ENCODE assay signal across 22 cellular contexts in the genomic region with DNA sequence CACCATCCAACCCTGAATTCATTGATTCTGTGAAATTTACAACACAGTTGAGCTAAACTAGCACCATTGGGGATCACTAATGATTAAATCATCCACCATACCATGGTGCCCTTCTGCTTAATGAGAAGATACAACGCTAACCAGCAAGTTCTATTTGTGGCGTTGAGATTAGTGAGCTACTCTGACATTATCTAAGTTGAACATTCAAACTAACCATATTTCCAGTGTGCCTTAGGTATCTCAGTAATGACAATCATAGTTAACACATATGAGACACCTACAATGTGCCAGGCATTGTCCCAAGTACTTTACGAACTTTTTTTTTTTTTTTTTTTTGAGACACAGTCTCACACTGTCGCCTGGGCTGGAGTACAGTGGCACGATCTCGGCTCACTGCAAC. TPM values are rescaled to one million over a fixed set of nuclear protein-coding genes. Genes with fewer than 3 reads are reported as not detected.
A peak's percentile ranks its signal among the peaks of the same experiment; 100 is the strongest.
DNase-seq lines count a peak whose midpoint lies in the region; ATAC-seq, FAIRE-seq and TF ChIP-seq lines count a peak whose summit lies in the region.
"Had no signal": no experiment of that assay in that cellular context is flagged by ENCODE, and none has a peak within 500 bp of the region (broad histone marks: within the 10 kb centered on the region; RNA-seq: fewer than 3 reads in every experiment).

No MANE protein-coding gene starts in this region.

- H3K36me3 ChIP-seq in K562 (ENCODE audit: control insufficient read depth, insufficient read depth, low read length) = no peaks in the 10 kb centered on the region
- H3K36me3 ChIP-seq: BLaER1 had no signal

- in situ Hi-C loops in K562 (cut with MboI) = no loop called here

- no peaks in the 10 kb centered on the region for H3K36me3 Mint-ChIP-seq in natural killer cell
- H3K36me3 Mint-ChIP-seq: CD4-positive, CD25-positive, alpha-beta regulatory T cell; CD8-positive, alpha-beta T cell had no signal

- 61% methylated on average over 6 of the region's 6 CpGs for WGBS in K562 (ENCODE audit: insufficient coverage, low coverage, missing lambda C conversion rate)

- H3K4me1 ChIP-seq in K562 (replicated peaks in 1 of 2; ENCODE audit: control insufficient read depth in 2 of 2, insufficient read depth in 2 of 2, low read length in 2 of 2) = peaks cover 3 to 11% of the 10 kb centered on the region in 2 experiments; a peak in 1 of 5 replicates

- H3K9me3 ChIP-seq in K562 (replicated peaks; ENCODE audit: control insufficient read depth, insufficient read depth, low read depth, low read length) = no peaks in the 10 kb centered on the region
- H3K9me3 ChIP-seq: BLaER1, Caco-2 had no signal

- H3K4me3 Mint-ChIP-seq in natural killer cell = no peak overlapping the region
- H3K4me3 Mint-ChIP-seq: B cell; CD4-positive, CD25-positive, alpha-beta regulatory T cell; CD8-positive, alpha-beta T cell had no signal

- DNase-seq in Right ventricle myocardium superior = no peak
- DNase-seq in cardiac septum (ENCODE audit: low spot score) = no peak
- DNase-seq in K562 (ENCODE audit: extremely low read depth in 1 of 4, low spot score in 3 of 4) = no peak
- no peak for DNase-seq in left cardiac atrium
- no peak for DNase-seq in effector CD8-positive, alpha-beta T cell (lab: John Stamatoyannopoulos, UW)
- DNase-seq in natural killer cell = no peak
- DNase-seq in NCI-H146 (lab: John Stamatoyannopoulos, UW) = no peak
- DNase-seq: Caco-2; CD4-positive, CD25-positive, alpha-beta regulatory T cell; CD8-positive, alpha-beta T cell; DMS153; DND-41; GM23248; H7; HCEC 1CT had no signal

- no peak for FAIRE-seq in K562 (lab: Jason Lieb, UNC)
- FAIRE-seq: G401.6, GM12892, GM19239, H1 had no signal

- TF ChIP-seq EP300 in K562 (IDR thresholded peaks at IDR 0.05; ENCODE audit: low read length) = no peak

- H3K27me3 ChIP-seq in K562 (ENCODE audit: control insufficient read depth in 2 of 2, insufficient read depth in 2 of 2, low read length in 2 of 2) = no peaks in the 10 kb centered on the region; a peak in 1 of 5 replicates
- H3K27me3 ChIP-seq: BLaER1 had no signal

- H3K27ac Mint-ChIP-seq in natural killer cell = no peak overlapping the region
- H3K27ac Mint-ChIP-seq: B cell; CD8-positive, alpha-beta T cell had no signal

- ATAC-seq in Right ventricle myocardium superior (ENCODE audit: poor library complexity) (peak; percentile 89), K562 (no peak), left cardiac atrium (peak; percentile 26 to 59), natural killer cell (no peak)
- ATAC-seq: CD8-positive, alpha-beta T cell had no signal

- CTCF ChIA-PET in K562 (lab: Yijun Ruan, JAX; ENCODE audit: low intra/inter-chr PET ratio) = no interaction called here

- no peak for TF ChIP-seq RAD21 in K562 (CRISPR knock-in tag; conservative IDR thresholded peaks at IDR 0.05 in 1 of 2, IDR thresholded peaks at IDR 0.05 in 1 of 2)

- H3K4me3 ChIP-seq in K562 = no peak overlapping the region
- H3K4me3 ChIP-seq: BLaER1, GM23248 had no signal

- peaks cover 6 to 10% of the 10 kb centered on the region in 2 donors for H3K4me1 Mint-ChIP-seq in natural killer cell

- POLR2A ChIA-PET in K562 (lab: Yijun Ruan, JAX) = interaction anchor here (0.7 to 1.4 kb wide), 5 partner anchors 10 to 20 kb away, joined by 3 to 5 read pairs (median 5); a partner anchor contains a TSS

- intact Hi-C loops in Right ventricle myocardium superior (cut with DNase I) (loop anchor here (10.0 kb wide), 1 partner anchor 241 kb away; no protein-coding TSS in a partner anchor), cardiac septum (cut with DNase I) (loop anchor here (5.0 kb wide), 3 partner anchors 88 to 198 kb away; no protein-coding TSS in a partner anchor), K562 (cut with micrococcal nuclease) (no loop called here), left cardiac atrium (cut with DNase I) (no loop called here), natural killer cell (cut with micrococcal nuclease) (no loop called here)

- TF ChIP-seq CTCF in K562 (IDR thresholded peaks at IDR 0.05 in 2 of 3, conservative IDR thresholded peaks at IDR 0.05 in 1 of 3; ENCODE audit: insufficient read depth in 2 of 3, low read depth in 1 of 3, low read length in 3 of 3) (no peak), natural killer cell (IDR thresholded peaks at IDR 0.05) (no peak)

- no peak for TF ChIP-seq POLR2A in K562 (conservative IDR thresholded peaks at IDR 0.05)

- H3K9me1 ChIP-seq in K562 (ENCODE audit: control insufficient read depth, insufficient read depth, low read length) = no peaks in the 10 kb centered on the region

- H3K27ac ChIP-seq in K562 (ENCODE audit: extremely low read depth, low read depth, low read length) = no peak overlapping the region
- H3K27ac ChIP-seq: BLaER1, C4-2B, GM23248 had no signal

- H3K9me3 Mint-ChIP-seq in natural killer cell = no peaks in the 10 kb centered on the region
- H3K9me3 Mint-ChIP-seq: CD4-positive, CD25-positive, alpha-beta regulatory T cell; CD8-positive, alpha-beta T cell had no signal

- H3K79me2 ChIP-seq in K562 (ENCODE audit: control insufficient read depth, insufficient read depth, low read length) = no peaks in the 10 kb centered on the region

- H4K20me1 ChIP-seq in K562 (replicated peaks; ENCODE audit: control insufficient read depth, insufficient read depth, low read length) = no peaks in the 10 kb centered on the region
- H4K20me1 ChIP-seq: BLaER1 had no signal

- H3K9ac ChIP-seq in K562 (ENCODE audit: insufficient read depth in 1 of 2, low read depth in 2 of 2, low read length in 2 of 2) = no peak overlapping the region
- H3K9ac ChIP-seq: BLaER1, GM23248 had no signal

- no peak overlapping the region for H2AFZ ChIP-seq in K562 (ENCODE audit: low read depth, low read length)
- H2AFZ ChIP-seq: GM23248 had no signal

- H3K27me3 Mint-ChIP-seq in natural killer cell (ENCODE audit: low read depth in 2 of 2) = no peaks in the 10 kb centered on the region
- H3K27me3 Mint-ChIP-seq: B cell; CD4-positive, CD25-positive, alpha-beta regulatory T cell had no signal

- BruUV-seq in K562 (replicated peaks; lab: Mats Ljungman, UMichigan) = no TSS peak

- no peak overlapping the region; the same call in 1 of the 2 replicates for H3K4me2 ChIP-seq in K562 (ENCODE audit: insufficient read depth, low read length)
- H3K4me2 ChIP-seq: BLaER1 had no signal

TF ChIP-seq in K562, 482 proteins besides CTCF, POLR2A, EP300 and RAD21 (continues in another document):
- no peak for TF ChIP-seq FOXP1 (CRISPR knock-in tag; IDR thresholded peaks at IDR 0.05)
- TF ChIP-seq TCF7L2 (IDR thresholded peaks at IDR 0.05; ENCODE audit: low read depth, low read length) = no peak
- TF ChIP-seq, protein P1, sequence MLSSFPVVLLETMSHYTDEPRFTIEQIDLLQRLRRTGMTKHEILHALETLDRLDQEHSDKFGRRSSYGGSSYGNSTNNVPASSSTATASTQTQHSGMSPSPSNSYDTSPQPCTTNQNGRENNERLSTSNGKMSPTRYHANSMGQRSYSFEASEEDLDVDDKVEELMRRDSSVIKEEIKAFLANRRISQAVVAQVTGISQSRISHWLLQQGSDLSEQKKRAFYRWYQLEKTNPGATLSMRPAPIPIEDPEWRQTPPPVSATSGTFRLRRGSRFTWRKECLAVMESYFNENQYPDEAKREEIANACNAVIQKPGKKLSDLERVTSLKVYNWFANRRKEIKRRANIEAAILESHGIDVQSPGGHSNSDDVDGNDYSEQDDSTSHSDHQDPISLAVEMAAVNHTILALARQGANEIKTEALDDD (IDR thresholded peaks at IDR 0.05) = peak; percentile 59
- TF ChIP-seq NFIC (IDR thresholded peaks at IDR 0.05) = peak; percentile 50
- TF ChIP-seq NONO (IDR thresholded peaks at IDR 0.05; ENCODE audit: low read depth in 2 of 2, low read length in 1 of 2) = no peak
- no peak for TF ChIP-seq TEAD2 (tag; IDR thresholded peaks at IDR 0.05)
- TF ChIP-seq NFYB (IDR thresholded peaks at IDR 0.05; ENCODE audit: extremely low read depth, insufficient read length) = no peak
- TF ChIP-seq, protein P2, sequence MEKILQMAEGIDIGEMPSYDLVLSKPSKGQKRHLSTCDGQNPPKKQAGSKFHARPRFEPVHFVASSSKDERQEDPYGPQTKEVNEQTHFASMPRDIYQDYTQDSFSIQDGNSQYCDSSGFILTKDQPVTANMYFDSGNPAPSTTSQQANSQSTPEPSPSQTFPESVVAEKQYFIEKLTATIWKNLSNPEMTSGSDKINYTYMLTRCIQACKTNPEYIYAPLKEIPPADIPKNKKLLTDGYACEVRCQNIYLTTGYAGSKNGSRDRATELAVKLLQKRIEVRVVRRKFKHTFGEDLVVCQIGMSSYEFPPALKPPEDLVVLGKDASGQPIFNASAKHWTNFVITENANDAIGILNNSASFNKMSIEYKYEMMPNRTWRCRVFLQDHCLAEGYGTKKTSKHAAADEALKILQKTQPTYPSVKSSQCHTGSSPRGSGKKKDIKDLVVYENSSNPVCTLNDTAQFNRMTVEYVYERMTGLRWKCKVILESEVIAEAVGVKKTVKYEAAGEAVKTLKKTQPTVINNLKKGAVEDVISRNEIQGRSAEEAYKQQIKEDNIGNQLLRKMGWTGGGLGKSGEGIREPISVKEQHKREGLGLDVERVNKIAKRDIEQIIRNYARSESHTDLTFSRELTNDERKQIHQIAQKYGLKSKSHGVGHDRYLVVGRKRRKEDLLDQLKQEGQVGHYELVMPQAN (IDR thresholded peaks at IDR 0.05; ENCODE audit: borderline replicate concordance) = no peak

RNA-seq across cellular contexts. Expression of a gene that starts 17.3 kb away (rescaled TPM):
- 115 TPM for total RNA-seq in Right ventricle myocardium superior
- 208 TPM for total RNA-seq in cardiac septum
- 4.1 and 9.5 TPM in 2 replicates for total RNA-seq in K562 (2011; cell fraction: chromatin; rRNA removed; ENCODE audit: low replicate concordance)
- total RNA-seq in K562 (2011; cell fraction: nucleolus; rRNA removed) = 14.5 and 15.2 TPM in 2 replicates
- 8.9 and 11.3 TPM in 2 replicates for total RNA-seq in K562 (2011; cell fraction: nucleoplasm; rRNA removed)
- 7.4 and 23.5 TPM in 2 replicates for total RNA-seq in K562 (2014; rRNA removed)
- total RNA-seq in K562 (2014; rRNA removed; fragmentation: Illumina TruSeq; extraction: Trizol) = 5.7 and 6.0 TPM in 2 replicates
- total RNA-seq in K562 (2015; rRNA removed; fragmentation: Illumina TruSeq; extraction: Trizol) = 4.6 and 7.3 TPM in 2 replicates
- total RNA-seq in K562 (2021) = 9.5 and 12.1 TPM in 2 replicates
- polyA plus RNA-seq in K562 (2011; rRNA removed) = 8.2 and 9.5 TPM in 2 replicates
- 13.7 and 24.2 TPM in 2 replicates for polyA plus RNA-seq in K562 (2011; cell fraction: cytosol; rRNA removed)
- 4.1 and 4.6 TPM in 2 replicates for polyA plus RNA-seq in K562 (2011; cell fraction: nucleus; rRNA removed)
- polyA plus RNA-seq in K562 (2012) = 6.0 and 6.2 TPM in 2 replicates
- polyA plus RNA-seq in K562 (2014; fragmentation: Illumina TruSeq; extraction: Trizol) = 8.1 TPM in 2 replicates
- polyA plus RNA-seq in K562 (2014; fragmentation: Nextera tagmentation; extraction: Ambion mirVana) = 1 to 10 TPM; 3.1 to 5.9 TPM
- polyA plus RNA-seq in K562 (2014; rRNA removed) = 9.4 and 13.4 TPM in 2 replicates
- polyA minus RNA-seq in K562 (2011; rRNA and poly(A)+ RNA removed) = 10.9 and 13.0 TPM in 2 replicates
- polyA minus RNA-seq in K562 (2011; cell fraction: cytosol; rRNA and poly(A)+ RNA removed) = 5.6 and 12.1 TPM in 2 replicates
- polyA minus RNA-seq in K562 (2011; cell fraction: nucleus; rRNA and poly(A)+ RNA removed) = 7.7 and 15.4 TPM in 2 replicates
- total RNA-seq in left cardiac atrium = 10 to 100 TPM; 14.6 to 19.1 TPM
- total RNA-seq in natural killer cell = 100 to 1,000 TPM; 157 to 197 (median 158) TPM

Comparison
In these comparisons a context has a peak if more than half of its experiments do, and no peak if none do; other contexts are left out.
1. intact Hi-C loops: an anchor here in Right ventricle myocardium superior (10.0 kb wide) and cardiac septum (5.0 kb wide); none called in K562, left cardiac atrium and natural killer cell.
2. ATAC-seq: peak in Right ventricle myocardium superior (single experiment) and left cardiac atrium (2 of 2); none in K562 (single experiment) and natural killer cell (0 of 3).